14 cellular contexts compared by ENCODE assay signal in the genomic region with DNA sequence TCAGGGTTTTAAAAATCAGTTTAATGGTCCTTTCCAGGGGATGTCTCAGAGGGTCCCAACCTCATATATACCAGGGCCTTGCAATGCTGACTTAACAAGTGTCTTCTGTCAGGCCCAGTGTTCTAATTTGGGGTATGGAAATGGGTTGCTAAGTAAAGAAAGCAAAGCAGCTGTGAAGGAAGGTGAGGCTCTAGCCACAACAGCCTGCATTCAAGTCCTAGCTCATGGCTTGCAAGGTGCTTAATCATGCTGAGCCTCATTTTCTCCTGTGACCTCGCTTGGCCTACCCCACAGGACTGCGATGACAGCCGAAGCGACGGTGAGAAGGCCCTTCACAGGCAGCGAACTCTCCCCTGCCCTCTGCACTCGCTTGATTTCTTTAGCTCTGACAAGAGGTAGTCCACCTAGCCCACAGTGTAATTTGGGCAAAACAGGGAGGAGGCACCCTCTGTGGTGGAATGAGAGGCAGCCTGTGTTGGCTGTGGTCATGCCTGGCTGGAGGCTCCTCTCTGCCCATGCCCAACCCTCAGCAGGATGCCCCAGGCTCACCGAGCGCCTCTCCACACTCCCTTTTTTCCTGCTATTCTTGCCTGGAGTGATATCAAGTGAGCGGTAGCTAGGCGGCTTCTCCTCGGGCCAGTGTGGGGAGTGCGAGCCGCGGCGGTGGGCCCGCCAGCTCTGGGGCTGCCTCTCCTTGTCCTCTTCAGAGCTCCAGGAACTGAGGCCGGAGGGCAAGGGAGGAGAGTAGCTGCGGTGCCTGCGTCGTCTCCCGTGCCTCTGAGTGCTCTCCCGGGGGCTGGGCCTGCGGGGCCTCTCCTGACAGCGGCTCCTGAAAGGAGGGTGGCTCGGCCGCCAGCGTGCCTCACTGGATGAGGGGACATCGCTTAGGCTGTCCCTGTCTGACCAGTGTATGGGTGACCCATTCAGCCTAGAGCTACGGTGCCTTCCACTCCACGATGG. TPM values are rescaled to one million over a fixed set of nuclear protein-coding genes. Genes with fewer than 3 reads are reported as not detected.
DNase-seq lines count a peak whose midpoint lies in the region; ATAC-seq and TF ChIP-seq lines count a peak whose summit lies in the region.
"Had no signal": no experiment of that assay in that cellular context is flagged by ENCODE, and none has a peak within 500 bp of the region (broad histone marks: within the 10 kb centered on the region; RNA-seq: fewer than 3 reads in every experiment).

No MANE protein-coding gene starts in this region.

- H2AFZ ChIP-seq in OCI-LY7 (ENCODE audit: low read length) = no peak overlapping the region; the same call in 1 of the 2 replicates

- H3K9me2 ChIP-seq in OCI-LY7 (ENCODE audit: insufficient read depth, low read length) = no peaks in the 10 kb centered on the region

- H3K4me1 Mint-ChIP-seq in CD14-positive monocyte (peaks cover 73% of the 10 kb centered on the region), Caco-2 (ENCODE audit: low read depth, unreplicated experiment) (peaks cover 25% of the 10 kb centered on the region)

- no peaks in the 10 kb centered on the region for H3K79me2 ChIP-seq in OCI-LY7 (ENCODE audit: insufficient read depth, low read depth, low read length)

- no peaks in the 10 kb centered on the region for H3K9me3 ChIP-seq in OCI-LY7 (ENCODE audit: low read length)
- H3K9me3 ChIP-seq in Caco-2 = no peaks in the 10 kb centered on the region
- H3K9me3 ChIP-seq: lower lobe of right lung had no signal

- H3K27ac Mint-ChIP-seq in CD14-positive monocyte = peak overlapping the region in 4 of 7 donors; percentile 42 to 69 (median 56)
- no peak overlapping the region for H3K27ac Mint-ChIP-seq in Caco-2 (ENCODE audit: unreplicated experiment)

- peak overlapping the region; percentile 85 for H3K4me2 ChIP-seq in OCI-LY7 (ENCODE audit: low read length)

- peak overlapping the region; percentile 98 for H3K27ac ChIP-seq in OCI-LY7 (ENCODE audit: low read depth, low read length, poor library complexity, severe bottlenecking)
- H3K27ac ChIP-seq: lower lobe of right lung, skin epidermis had no signal

- ATAC-seq in GM19351 (IDR thresholded peaks at IDR 0.05; ENCODE audit: unreplicated experiment) (peak; percentile 83), HG02973 (IDR thresholded peaks at IDR 0.05; ENCODE audit: unreplicated experiment) (peak; percentile 55)
- ATAC-seq: lower lobe of right lung; stimulated activated naive CD8-positive, alpha-beta T cell treated with anti-CD3 and anti-CD28 coated beads, Interleukin-15, amount 100 ng/mL, for 72 hours had no signal

- TF ChIP-seq CTCF in CD14-positive monocyte (IDR thresholded peaks at IDR 0.05) = no peak
- TF ChIP-seq CTCF in OCI-LY7 (conservative IDR thresholded peaks at IDR 0.05; ENCODE audit: low read length) = no peak
- TF ChIP-seq CTCF in Caco-2 (IDR thresholded peaks at IDR 0.05; ENCODE audit: insufficient read depth in 1 of 2, low read depth in 1 of 2, low read length in 1 of 2, severe bottlenecking in 1 of 2, unreplicated experiment in 1 of 2) = no peak

- H3K4me3 ChIP-seq in OCI-LY7 (ENCODE audit: low read depth, low read length, poor library complexity, severe bottlenecking) (peak overlapping the region; percentile 42), Caco-2 (ENCODE audit: low read depth, low read length) (no peak overlapping the region)
- H3K4me3 ChIP-seq: lower lobe of right lung, skin epidermis had no signal

- CTCF ChIA-PET in OCI-LY7 (lab: Charles Lee; ENCODE audit: unreplicated experiment) = interaction anchor here (0.6 to 1.0 kb wide), 3 partner anchors 8 to 74 kb away, joined by 3 to 9 read pairs (median 3); no protein-coding TSS in a partner anchor
- CTCF ChIA-PET in Caco-2 (lab: Charles Lee) = no interaction called here

- H3K4me1 ChIP-seq in OCI-LY7 (ENCODE audit: insufficient read depth, low read length, poor library complexity, severe bottlenecking) (peaks cover 96% of the 10 kb centered on the region), Caco-2 (peaks cover 32% of the 10 kb centered on the region)

- H3K36me3 ChIP-seq in OCI-LY7 (ENCODE audit: insufficient read depth, low read length) (peaks cover 17% of the 10 kb centered on the region; the same call in 1 of the 2 replicates), Caco-2 (ENCODE audit: control insufficient read depth, insufficient read depth, low read length) (no peaks in the 10 kb centered on the region)
- H3K36me3 ChIP-seq: lower lobe of right lung had no signal

- POLR2A ChIA-PET in OCI-LY7 (lab: Charles Lee) (interaction anchor here (0.6 to 3.1 kb wide), 12 partner anchors 9 to 197 kb away, joined by 3 to 13 read pairs (median 5); a partner anchor contains a TSS), Caco-2 (lab: Charles Lee) (no interaction called here)

- intact Hi-C loops in CD14-positive monocyte (cut with micrococcal nuclease) = loop anchor here (10.0 kb wide), 2 partner anchors 62 to 242 kb away; a partner anchor contains a TSS
- intact Hi-C loops in OCI-LY7 (cut with micrococcal nuclease; ENCODE audit: unreplicated experiment) = loop anchor here (10.0 kb wide), 1 partner anchor 392 kb away; a partner anchor contains a TSS
- intact Hi-C loops in head of caudate nucleus (cut with DNase I) = no loop called here
- intact Hi-C loops in Caco-2 (cut with micrococcal nuclease; ENCODE audit: unreplicated experiment) = loop anchor here (10.0 kb wide), 1 partner anchor 248 kb away; a partner anchor contains a TSS

- H4K20me1 ChIP-seq in OCI-LY7 (ENCODE audit: insufficient read depth, low read length) = no peaks in the 10 kb centered on the region

- H3K27me3 ChIP-seq in Caco-2 (replicated peaks; ENCODE audit: control insufficient read depth, insufficient read depth, low read length) = no peaks in the 10 kb centered on the region

- H3K4me3 Mint-ChIP-seq in CD14-positive monocyte (no peak overlapping the region), Caco-2 (ENCODE audit: unreplicated experiment) (no peak overlapping the region)
- H3K4me3 Mint-ChIP-seq: stimulated activated naive CD8-positive, alpha-beta T cell treated with anti-CD3 and anti-CD28 coated beads, Interleukin-15, amount 100 ng/mL, for 72 hours had no signal

- BruUV-seq in OCI-LY7 (replicated peaks; lab: Mats Ljungman, UMichigan) (TSS peak; percentile 62), Caco-2 (replicated peaks; lab: Mats Ljungman, UMichigan) (no TSS peak)

- no peak for DNase-seq in CD14-positive monocyte (ENCODE audit: low spot score)
- DNase-seq in OCI-LY7 (ENCODE audit: low spot score) = peak; percentile 96
- no peak for DNase-seq in activated naive CD4-positive, alpha-beta T cell treated with anti-CD3 and anti-CD28 coated beads, Interleukin-2, amount 50 U/mL, for 16 hours
- DNase-seq in stimulated activated CD4-positive, alpha-beta T cell treated with anti-CD3 and anti-CD28 coated beads, Interleukin-1b, Interleukin-23, amount 100 ng/mL, for 48 hours = no peak
- no peak for DNase-seq in head of caudate nucleus
- DNase-seq in Caco-2 = no peak
- DNase-seq: caudate nucleus; lower lobe of right lung; NCI-H2171 treated with DMSO at 0.1 percent for 48 hours; stimulated activated naive CD8-positive, alpha-beta T cell treated with anti-CD3 and anti-CD28 coated beads, Interleukin-15, amount 100 ng/mL, for 72 hours had no signal

- peaks cover 0 to 3% (median 0%) of the 10 kb centered on the region in 7 donors for H3K9me3 Mint-ChIP-seq in CD14-positive monocyte
- no peaks in the 10 kb centered on the region for H3K9me3 Mint-ChIP-seq in Caco-2 (ENCODE audit: unreplicated experiment)
- H3K9me3 Mint-ChIP-seq: stimulated activated naive CD8-positive, alpha-beta T cell treated with anti-CD3 and anti-CD28 coated beads, Interleukin-15, amount 100 ng/mL, for 72 hours had no signal

- H3K27me3 Mint-ChIP-seq in CD14-positive monocyte (ENCODE audit: low read depth in 3 of 3) (peaks cover 0 to 2% (median 2%) of the 10 kb centered on the region in 3 donors), Caco-2 (ENCODE audit: insufficient read depth, unreplicated experiment) (no peaks in the 10 kb centered on the region)
- H3K27me3 Mint-ChIP-seq: stimulated activated naive CD8-positive, alpha-beta T cell treated with anti-CD3 and anti-CD28 coated beads, Interleukin-15, amount 100 ng/mL, for 72 hours had no signal

- peaks cover 4% of the 10 kb centered on the region in 2 donors for H3K36me3 Mint-ChIP-seq in CD14-positive monocyte
- no peaks in the 10 kb centered on the region for H3K36me3 Mint-ChIP-seq in Caco-2 (ENCODE audit: insufficient read depth, unreplicated experiment)

RNA-seq across cellular contexts. Expression of a gene that starts 29.2 kb away (rescaled TPM):
- under 1 TPM; 0.12 to 0.28 TPM for polyA plus RNA-seq in CD14-positive monocyte
- total RNA-seq in OCI-LY7 (2014; rRNA removed; shearing (Covaris generic)) = 1.1 and 2.4 TPM in 2 replicates
- total RNA-seq in OCI-LY7 (2022) = 2.5 and 2.6 TPM in 2 replicates
- total RNA-seq in Caco-2 (2022) = 0.21 and 0.25 TPM in 2 replicates
- total RNA-seq: A673 had no signal
